Comparison of ENCODE assay signal across 22 cellular contexts in genomic region chr18:63903981-63904570, GRCh38. TPM values are rescaled to one million over a fixed set of nuclear protein-coding genes. Genes with fewer than 3 reads are reported as not detected.
DNase-seq lines count a peak whose midpoint lies in the region; ATAC-seq, FAIRE-seq and TF ChIP-seq lines count a peak whose summit lies in the region.
"Had no signal": no experiment of that assay in that cellular context is flagged by ENCODE, and none has a peak within 500 bp of the region (broad histone marks: within the 10 kb centered on the region; RNA-seq: fewer than 3 reads in every experiment).

No MANE protein-coding gene starts in this region.

- no peak for DNase-seq in GM12891 (ENCODE audit: insufficient read length, low spot score)
- DNase-seq in NCI-H2227 (lab: John Stamatoyannopoulos, UW; ENCODE audit: unreplicated experiment) = peak; percentile 33
- DNase-seq in bronchial epithelial cell (ENCODE audit: low read depth) = peak; percentile 68
- DNase-seq in keratinocyte (ENCODE audit: low read depth, low spot score) = peak; percentile 5
- DNase-seq: ACHN; BE2C; C1 segment of cervical spinal cord; Caco-2; CD4-positive, alpha-beta T cell; DMS153; DMS79; GDM1; GM23248; HCEC 1CT had no signal

- H3K27me3 ChIP-seq in bronchial epithelial cell (ENCODE audit: control insufficient read depth, insufficient read depth, low read length) (no peaks in the 10 kb centered on the region), keratinocyte (ENCODE audit: control insufficient read depth, extremely low read depth, insufficient read depth, low read length) (no peaks in the 10 kb centered on the region)
- H3K27me3 ChIP-seq: BE2C had no signal

- TF ChIP-seq POLR2A in GM12891 (IDR thresholded peaks at IDR 0.05; ENCODE audit: low read depth, low read length) = no peak

- no peak overlapping the region for H3K4me2 ChIP-seq in keratinocyte (ENCODE audit: control insufficient read depth, extremely low read depth, insufficient read depth, low read depth, low read length)

- no peak overlapping the region for H3K9ac ChIP-seq in keratinocyte (ENCODE audit: control insufficient read depth, extremely low read depth, insufficient read depth, low read length)
- H3K9ac ChIP-seq: GM23248 had no signal

- H3K9me3 ChIP-seq in keratinocyte (ENCODE audit: control insufficient read depth, low read depth, low read length) = no peaks in the 10 kb centered on the region
- H3K9me3 ChIP-seq: BE2C, Caco-2 had no signal

- H4K20me1 ChIP-seq in keratinocyte (ENCODE audit: control insufficient read depth, extremely low read depth, insufficient read depth, low read length) = no peaks in the 10 kb centered on the region

- no peaks in the 10 kb centered on the region for H3K4me1 ChIP-seq in keratinocyte (ENCODE audit: control insufficient read depth, extremely low read depth, insufficient read depth, low read length)
- H3K4me1 ChIP-seq: BE2C, Caco-2 had no signal

- no peak overlapping the region for H3K27ac ChIP-seq in keratinocyte (ENCODE audit: control insufficient read depth, insufficient read depth, low read length)
- H3K27ac ChIP-seq: GM23248 had no signal

- H3K79me2 ChIP-seq in keratinocyte (ENCODE audit: control insufficient read depth, insufficient read depth, low read length) = no peaks in the 10 kb centered on the region

- TF ChIP-seq CTCF in bronchial epithelial cell (IDR thresholded peaks at IDR 0.05; ENCODE audit: insufficient read depth, low read length, severe bottlenecking) = no peak
- TF ChIP-seq CTCF in keratinocyte (optimal IDR thresholded peaks at IDR 0.05 in 1 of 3, IDR thresholded peaks at IDR 0.05 in 1 of 3, conservative IDR thresholded peaks at IDR 0.05 in 1 of 3; ENCODE audit: extremely low read depth in 1 of 3, insufficient read depth in 2 of 3, low read length in 3 of 3) = no peak

- H3K9me1 ChIP-seq in keratinocyte (ENCODE audit: control insufficient read depth, extremely low read depth, insufficient read depth, low read length) = no peaks in the 10 kb centered on the region

- H3K4me3 ChIP-seq in bronchial epithelial cell (ENCODE audit: low read depth, low read length) = no peak overlapping the region
- no peak overlapping the region for H3K4me3 ChIP-seq in keratinocyte (ENCODE audit: control insufficient read depth in 2 of 3, extremely low read depth in 1 of 3, insufficient read depth in 2 of 3, low read depth in 1 of 3, low read length in 3 of 3)
- H3K4me3 ChIP-seq: GM23248, K562 had no signal

- H3K36me3 ChIP-seq in bronchial epithelial cell (ENCODE audit: control insufficient read depth, insufficient read depth, low read length) (peaks cover 4% of the 10 kb centered on the region), keratinocyte (ENCODE audit: control insufficient read depth in 2 of 2, extremely low read depth in 1 of 2, insufficient read depth in 2 of 2, low read length in 2 of 2) (peaks cover 12% of the 10 kb centered on the region in 2 experiments)
- H3K36me3 ChIP-seq: BE2C had no signal

- no peak for ATAC-seq in GM21619 (IDR thresholded peaks at IDR 0.05; ENCODE audit: unreplicated experiment)
- ATAC-seq in HG02840 (IDR thresholded peaks at IDR 0.05; ENCODE audit: low FRiP score, unreplicated experiment) = no peak
- no peak for ATAC-seq in HG03439 (IDR thresholded peaks at IDR 0.05; ENCODE audit: unreplicated experiment)
- no peak for ATAC-seq in HG03175 (IDR thresholded peaks at IDR 0.05; ENCODE audit: unreplicated experiment)
- ATAC-seq: K562 had no signal

- no peak overlapping the region for H2AFZ ChIP-seq in keratinocyte (ENCODE audit: control insufficient read depth, low read length)
- H2AFZ ChIP-seq: GM23248 had no signal

- FAIRE-seq in GM12891 (lab: Jason Lieb, UNC) (peak; percentile 5), bronchial epithelial cell (lab: Jason Lieb, UNC) (no peak), keratinocyte (lab: Jason Lieb, UNC) (no peak)
- FAIRE-seq: GM19239, H54, K562 had no signal

- dilution Hi-C loops in keratinocyte (cut with MboI; ENCODE audit: extremely low pct_ligation_motif_present, low sequenced_read_pairs) = no loop called here

TF ChIP-seq in GM12891, 5 proteins besides CTCF, POLR2A, EP300 and RAD21:
- TF ChIP-seq POU2F2 (IDR thresholded peaks at IDR 0.05; ENCODE audit: low read depth, low read length) (no peak), PAX5 (IDR thresholded peaks at IDR 0.05; ENCODE audit: insufficient read depth, low read length, severe bottlenecking) (no peak), SPI1 (IDR thresholded peaks at IDR 0.05; ENCODE audit: low read depth, low read length) (no peak), POLR2AphosphoS5 (IDR thresholded peaks at IDR 0.05; ENCODE audit: low read depth, low read length) (no peak), TAF1 (IDR thresholded peaks at IDR 0.05; ENCODE audit: low read depth, low read length) (no peak)
TF ChIP-seq in GM12891: peak in this region for 0.

RNA-seq across cellular contexts. Expression of gene SERPINB10, which starts 3.7 kb away (rescaled TPM):
- polyA plus RNA-seq in GM12891 (2012; ENCODE audit: low read depth, missing spikeins) = 8.0 TPM
- under 0.01 and 0.79 TPM in 2 replicates for total RNA-seq in bronchial epithelial cell
- polyA plus RNA-seq in keratinocyte = 4.2 to 10.1 TPM (median 5.8 TPM) in 3 replicates
- 247 TPM for polyA plus RNA-seq in keratinocyte (2011; ENCODE audit: low read depth)
- polyA plus RNA-seq in keratinocyte (2011; cell fraction: cytosol; rRNA removed) = 2.1 and 3.8 TPM in 2 replicates
- polyA plus RNA-seq in keratinocyte (2011; cell fraction: nucleus; rRNA removed) = 25.8 and 26.4 TPM in 2 replicates
- polyA plus RNA-seq in keratinocyte (2012; ENCODE audit: low replicate concordance) = 2.2 and 3.9 TPM in 2 replicates
- polyA minus RNA-seq in keratinocyte = 0.23 to 6.9 TPM (median 2.7 TPM) in 3 replicates
- polyA minus RNA-seq in keratinocyte (2011; cell fraction: cytosol; rRNA and poly(A)+ RNA removed) = 1.5 TPM
- 5.9 and 17.1 TPM in 2 replicates for polyA minus RNA-seq in keratinocyte (2011; cell fraction: nucleus; rRNA and poly(A)+ RNA removed)
- total RNA-seq: Caco-2; CD4-positive, alpha-beta T cell; GM23248; HT1080; K562 had no signal
- polyA plus RNA-seq: GM23248, K562 had no signal

RNA-seq across cellular contexts. Expression of gene SERPINB2, which starts 16.6 kb away (rescaled TPM):
- 0.35 TPM for polyA plus RNA-seq in GM12891 (2012; ENCODE audit: low read depth, missing spikeins)
- 50.5 and 64.6 TPM in 2 replicates for total RNA-seq in bronchial epithelial cell
- polyA plus RNA-seq in keratinocyte = 555 to 1,052 TPM (median 733 TPM) in 3 replicates
- polyA plus RNA-seq in keratinocyte (2011; ENCODE audit: low read depth) = 712 TPM
- polyA plus RNA-seq in keratinocyte (2011; cell fraction: cytosol; rRNA removed) = 414 and 847 TPM in 2 replicates
- 2,301 and 2,504 TPM in 2 replicates for polyA plus RNA-seq in keratinocyte (2011; cell fraction: nucleus; rRNA removed)
- polyA plus RNA-seq in keratinocyte (2012; ENCODE audit: low replicate concordance) = 233 and 890 TPM in 2 replicates
- 174 to 585 TPM (median 505 TPM) in 3 replicates for polyA minus RNA-seq in keratinocyte
- 251 TPM for polyA minus RNA-seq in keratinocyte (2011; cell fraction: cytosol; rRNA and poly(A)+ RNA removed)
- polyA minus RNA-seq in keratinocyte (2011; cell fraction: nucleus; rRNA and poly(A)+ RNA removed) = 720 and 1,118 TPM in 2 replicates
- total RNA-seq: Caco-2 had no signal

RNA-seq across cellular contexts. Expression of gene HMSD, which starts 45.0 kb away (rescaled TPM):
- 33.8 TPM for polyA plus RNA-seq in GM12891 (2012; ENCODE audit: low read depth, missing spikeins)
- 0.13 and 0.26 TPM in 2 replicates for total RNA-seq in bronchial epithelial cell
- 0.64 to 1.2 TPM (median 0.94 TPM) in 3 replicates for polyA plus RNA-seq in keratinocyte
- not detected for polyA plus RNA-seq in keratinocyte (2011; ENCODE audit: low read depth)
- 0.19 and 0.36 TPM in 2 replicates for polyA plus RNA-seq in keratinocyte (2011; cell fraction: cytosol; rRNA removed)
- 0.28 and 0.39 TPM in 2 replicates for polyA plus RNA-seq in keratinocyte (2011; cell fraction: nucleus; rRNA removed)
- 0.89 TPM in 1 of 2 replicates, not detected in the other for polyA plus RNA-seq in keratinocyte (2012; ENCODE audit: low replicate concordance)
- polyA minus RNA-seq in keratinocyte = 0.07 to 3.5 TPM (median 0.66 TPM) in 3 replicates
- not detected for polyA minus RNA-seq in keratinocyte (2011; cell fraction: cytosol; rRNA and poly(A)+ RNA removed)
- 1.9 TPM in 1 of 2 replicates, not detected in the other for polyA minus RNA-seq in keratinocyte (2011; cell fraction: nucleus; rRNA and poly(A)+ RNA removed)
- total RNA-seq: Caco-2; CD4-positive, alpha-beta T cell; GM23248; HT1080 had no signal
